In the genomic region with DNA sequence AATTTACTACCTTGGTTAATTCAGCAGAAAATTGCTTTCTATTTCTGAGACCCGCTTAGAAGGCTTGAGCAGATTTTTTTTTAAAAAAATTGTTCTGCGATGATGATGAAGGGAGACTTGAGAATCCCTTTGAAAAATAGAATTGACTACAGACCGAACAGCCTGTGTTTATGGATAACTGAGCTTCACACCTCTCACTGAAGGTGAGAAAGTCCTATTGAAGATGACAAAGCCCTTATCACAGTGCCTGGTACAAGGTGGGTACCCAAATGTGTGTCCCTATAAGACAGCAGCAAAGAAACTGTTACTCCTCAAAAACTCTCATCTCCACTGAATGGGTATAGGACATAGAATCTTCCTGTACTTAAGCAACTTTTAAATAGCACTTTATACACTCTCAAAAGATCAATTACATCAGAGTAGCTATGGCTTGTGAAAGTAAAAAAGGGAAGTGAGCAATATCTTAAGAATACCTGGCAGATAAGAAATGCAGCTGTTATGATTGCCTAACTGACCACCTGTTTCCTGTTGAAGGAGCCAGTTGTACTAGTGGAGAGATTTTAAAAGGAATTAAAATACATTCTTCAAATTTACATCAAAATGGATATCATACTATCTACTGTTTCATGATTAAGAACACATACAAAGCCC, we compare ENCODE assay signal across 10 cellular contexts.
DNase-seq lines count a peak whose midpoint lies in the region; ATAC-seq and TF ChIP-seq lines count a peak whose summit lies in the region.
"Had no signal": no experiment of that assay in that cellular context is flagged by ENCODE, and none has a peak within 500 bp of the region (broad histone marks: within the 10 kb centered on the region; RNA-seq: fewer than 3 reads in every experiment).

No MANE protein-coding gene starts in this region.

- H3K4me1 ChIP-seq in gastroesophageal sphincter (no peaks in the 10 kb centered on the region), HAP-1 (no peaks in the 10 kb centered on the region), GM23248 (ENCODE audit: insufficient read depth) (no peaks in the 10 kb centered on the region)

- no peak overlapping the region for H3K4me2 ChIP-seq in GM23248 (ENCODE audit: unreplicated experiment)

- no peaks in the 10 kb centered on the region for H3F3A ChIP-seq in GM23248 (ENCODE audit: insufficient read depth)

- no peak for TF ChIP-seq POLR2A in gastroesophageal sphincter (IDR thresholded peaks at IDR 0.05)

- TF ChIP-seq EP300 in gastroesophageal sphincter (IDR thresholded peaks at IDR 0.05), result no peak

- in situ Hi-C loops in HAP-1 (cut with MboI; ENCODE audit: low sequenced_read_pairs), result no loop called here
- in situ Hi-C loops in GM23248 (cut with MboI), result no loop called here

- H3K9ac ChIP-seq in GM23248, result no peak overlapping the region

- DNase-seq in LHCN-M2 (ENCODE audit: low read depth) (peak; percentile 60), DMS79 (lab: John Stamatoyannopoulos, UW) (no peak), HAP-1 (ENCODE audit: low spot score in 2 of 2) (no peak), GM23248 (no peak)
- no peak for DNase-seq in activated CD8-positive, alpha-beta memory T cell treated with anti-CD3 and anti-CD28 coated beads for 24 hours
- DNase-seq: kidney, NCI-H526 treated with DMSO at 0.1 percent for 48 hours had no signal

- H3K9me3 ChIP-seq in gastroesophageal sphincter, result no peaks in the 10 kb centered on the region
- no peaks in the 10 kb centered on the region for H3K9me3 ChIP-seq in HAP-1
- peaks cover 4% of the 10 kb centered on the region for H3K9me3 ChIP-seq in GM23248 (ENCODE audit: low read depth)

- H3K9me2 ChIP-seq in GM23248 (ENCODE audit: insufficient read depth), result no peaks in the 10 kb centered on the region

- ATAC-seq in GM18858 (IDR thresholded peaks at IDR 0.05; ENCODE audit: unreplicated experiment) (peak; percentile 100), HG02759 (IDR thresholded peaks at IDR 0.05; ENCODE audit: unreplicated experiment) (peak; percentile 100), gastroesophageal sphincter (peak; percentile 25)

- no peak overlapping the region for H2AFZ ChIP-seq in GM23248

- H3K27me3 ChIP-seq in gastroesophageal sphincter (no peaks in the 10 kb centered on the region), HAP-1 (ENCODE audit: low read depth) (no peaks in the 10 kb centered on the region), GM23248 (replicated peaks; ENCODE audit: insufficient read depth) (no peaks in the 10 kb centered on the region)

- H3K4me3 ChIP-seq in gastroesophageal sphincter (no peak overlapping the region), HAP-1 (no peak overlapping the region), GM23248 (no peak overlapping the region)

- no peaks in the 10 kb centered on the region for H3K79me2 ChIP-seq in GM23248 (ENCODE audit: insufficient read depth)

- H3K27ac ChIP-seq in gastroesophageal sphincter (no peak overlapping the region), GM23248 (no peak overlapping the region)

- WGBS in gastroesophageal sphincter (ENCODE audit: low coverage in 1 of 2), 2 donors, result 19 to 40% methylated on average over 1 to 3 of the region's 3 CpGs
- WGBS in GM23248 (ENCODE audit: low coverage in 1 of 2, low lambda C conversion rate in 2 of 2, missing lambda C conversion rate in 2 of 2), 2 experiments, result 12 to 22% methylated on average over 3 of the region's 3 CpGs

- H3K36me3 ChIP-seq in gastroesophageal sphincter (no peaks in the 10 kb centered on the region), HAP-1 (replicated peaks) (no peaks in the 10 kb centered on the region), GM23248 (ENCODE audit: low read depth) (no peaks in the 10 kb centered on the region)

- no peak for TF ChIP-seq CTCF in gastroesophageal sphincter (IDR thresholded peaks at IDR 0.05)

- H4K20me1 ChIP-seq in GM23248 (ENCODE audit: insufficient read depth), result no peaks in the 10 kb centered on the region

Comparison
In these comparisons a context has a peak if more than half of its experiments do, and no peak if none do; other contexts are left out.
1. ATAC-seq: peak in every context shown above with its lines; median percentile 100 in GM18858; 100 in HG02759; 25 in gastroesophageal sphincter.